ENCODE assay signal across 9 cellular contexts in the genomic region with DNA sequence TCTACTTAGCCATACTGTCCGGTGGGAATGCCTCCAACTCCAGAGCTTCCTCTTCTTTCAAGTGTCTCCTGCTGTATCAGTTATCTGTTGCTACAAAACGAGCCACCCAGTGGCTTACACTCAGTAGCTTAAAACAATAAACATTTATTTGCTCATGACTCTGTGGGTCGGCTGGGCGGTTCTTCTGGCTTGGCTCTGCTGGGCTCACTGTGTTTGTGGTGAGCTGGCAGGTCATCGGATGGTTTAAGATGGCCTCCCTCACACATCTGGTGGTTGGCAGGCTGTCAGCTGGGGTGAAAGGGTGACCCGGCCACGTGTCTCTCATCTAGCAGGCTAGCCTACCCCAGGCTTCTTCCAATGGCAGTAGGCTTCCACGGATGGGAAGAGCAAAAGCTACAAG.
DNase-seq lines count a peak whose midpoint lies in the region; ATAC-seq and TF ChIP-seq lines count a peak whose summit lies in the region.
"Had no signal": no experiment of that assay in that cellular context is flagged by ENCODE, and none has a peak within 500 bp of the region (broad histone marks: within the 10 kb centered on the region; RNA-seq: fewer than 3 reads in every experiment).

No MANE protein-coding gene starts in this region.

- H3K27me3 ChIP-seq in testis (no peaks in the 10 kb centered on the region), Karpas-422 (ENCODE audit: low read length) (no peaks in the 10 kb centered on the region)
- H3K27me3 ChIP-seq: right atrium auricular region had no signal

- H3K9me2 ChIP-seq in Karpas-422 (replicated peaks; ENCODE audit: insufficient read depth, low read length) = no peaks in the 10 kb centered on the region

- H3K27ac ChIP-seq in testis (no peak overlapping the region), Karpas-422 (ENCODE audit: low read length) (no peak overlapping the region)
- H3K27ac ChIP-seq: right atrium auricular region had no signal

- peaks cover 11% of the 10 kb centered on the region for H3K27me3 Mint-ChIP-seq in activated T-cell treated with anti-CD3 and anti-CD28 coated beads, Interleukin-2, amount 50 U/mL, for 72 hours (ENCODE audit: low read depth)

- H3K4me1 Mint-ChIP-seq in activated T-cell treated with anti-CD3 and anti-CD28 coated beads, Interleukin-2, amount 50 U/mL, for 72 hours (ENCODE audit: low read depth) = no peaks in the 10 kb centered on the region

- no peak overlapping the region for H2AFZ ChIP-seq in Karpas-422 (ENCODE audit: low read length)

- H3K4me3 ChIP-seq in testis (no peak overlapping the region), Karpas-422 (ENCODE audit: low read length) (no peak overlapping the region)
- H3K4me3 ChIP-seq: right atrium auricular region had no signal

- no peaks in the 10 kb centered on the region for H3K79me2 ChIP-seq in Karpas-422 (ENCODE audit: low read length)

- no peak for TF ChIP-seq CTCF in testis (IDR thresholded peaks at IDR 0.05)

- intact Hi-C loops in left colon (cut with DNase I, micrococcal nuclease) = loop anchor here (5.0 to 10.0 kb wide), 3 partner anchors 222 to 342 kb away; partner anchors contain the start of gene AFTPH (in 1 of the 2)
- intact Hi-C loops in testis (cut with DNase I; ENCODE audit: low total_unique reads) = loop anchor here (5.0 to 10.0 kb wide), 3 partner anchors 102 to 274 kb away; no protein-coding TSS in a partner anchor

- no peak overlapping the region for H3K9ac ChIP-seq in Karpas-422 (ENCODE audit: low read length)

- no peaks in the 10 kb centered on the region for H3K36me3 Mint-ChIP-seq in activated T-cell treated with anti-CD3 and anti-CD28 coated beads, Interleukin-2, amount 50 U/mL, for 72 hours (ENCODE audit: insufficient read depth in 2 of 2)

- H3K9me3 ChIP-seq in testis (no peaks in the 10 kb centered on the region), Karpas-422 (ENCODE audit: low read length) (peaks cover 3% of the 10 kb centered on the region; the same call in 1 of the 2 replicates)
- H3K9me3 ChIP-seq: right atrium auricular region had no signal

- TF ChIP-seq POLR2A in testis (IDR thresholded peaks at IDR 0.05) = no peak

- H3K27ac Mint-ChIP-seq in activated T-cell treated with anti-CD3 and anti-CD28 coated beads, Interleukin-2, amount 50 U/mL, for 72 hours = peak overlapping the region; percentile 6

- H3K4me2 ChIP-seq in Karpas-422 (ENCODE audit: low read depth, low read length, poor library complexity, severe bottlenecking) = no peak overlapping the region

- peaks cover 8% of the 10 kb centered on the region for H3K4me1 ChIP-seq in testis
- H3K4me1 ChIP-seq in Karpas-422 (ENCODE audit: low read length) = peaks cover 49% of the 10 kb centered on the region

- no peaks in the 10 kb centered on the region for H3K9me3 Mint-ChIP-seq in activated T-cell treated with anti-CD3 and anti-CD28 coated beads, Interleukin-2, amount 50 U/mL, for 72 hours

- H3K4me3 Mint-ChIP-seq in activated T-cell treated with anti-CD3 and anti-CD28 coated beads, Interleukin-2, amount 50 U/mL, for 72 hours = peak overlapping the region in 1 of 2 donors; percentile 12

- no peaks in the 10 kb centered on the region for H3K36me3 ChIP-seq in testis (ENCODE audit: low read depth, missing control alignments)
- no peaks in the 10 kb centered on the region; the same call in 1 of the 2 replicates for H3K36me3 ChIP-seq in Karpas-422 (ENCODE audit: insufficient read depth, low read length)
- H3K36me3 ChIP-seq: right atrium auricular region had no signal

- DNase-seq in activated T-cell treated with anti-CD3 and anti-CD28 coated beads, Interleukin-2, amount 50 U/mL, for 72 hours = no peak
- DNase-seq in activated T-cell treated with anti-CD3 and anti-CD28 coated beads, Interleukin-2, amount 50 U/mL, for 48 hours = no peak
- DNase-seq in amniotic epithelial cell (ENCODE audit: low read depth) = peak; percentile 73
- peak; percentile 44 to 47 for DNase-seq in left colon
- DNase-seq in testis = peak; percentile 37
- no peak for DNase-seq in NCI-H69 (lab: John Stamatoyannopoulos, UW)
- no peak for DNase-seq in Karpas-422
- no peak for DNase-seq in NCI-H2081 (lab: John Stamatoyannopoulos, UW)

- WGBS in testis, 2 donors = 50 to 56% methylated on average over 7 to 8 of the region's 8 CpGs

- H4K20me1 ChIP-seq in Karpas-422 (ENCODE audit: insufficient read depth, low read depth, low read length) = no peaks in the 10 kb centered on the region

- ATAC-seq in activated T-cell treated with anti-CD3 and anti-CD28 coated beads, Interleukin-2, amount 50 U/mL, for 72 hours (replicated peaks in 1 of 2) = no peak
- ATAC-seq in left colon = peak; percentile 23

Comparison
In these comparisons a context has a peak if more than half of its experiments do, and no peak if none do; other contexts are left out.
1. DNase-seq: peak in amniotic epithelial cell (single experiment), left colon (2 of 2) and testis (single experiment); none in activated T-cell treated with anti-CD3 and anti-CD28 coated beads, Interleukin-2, amount 50 U/mL, for 72 hours (0 of 2), activated T-cell treated with anti-CD3 and anti-CD28 coated beads, Interleukin-2, amount 50 U/mL, for 48 hours (0 of 2), NCI-H69 (single experiment), Karpas-422 (single experiment) and NCI-H2081 (0 of 2).